21 cellular contexts compared by ENCODE assay signal in the genomic region with DNA sequence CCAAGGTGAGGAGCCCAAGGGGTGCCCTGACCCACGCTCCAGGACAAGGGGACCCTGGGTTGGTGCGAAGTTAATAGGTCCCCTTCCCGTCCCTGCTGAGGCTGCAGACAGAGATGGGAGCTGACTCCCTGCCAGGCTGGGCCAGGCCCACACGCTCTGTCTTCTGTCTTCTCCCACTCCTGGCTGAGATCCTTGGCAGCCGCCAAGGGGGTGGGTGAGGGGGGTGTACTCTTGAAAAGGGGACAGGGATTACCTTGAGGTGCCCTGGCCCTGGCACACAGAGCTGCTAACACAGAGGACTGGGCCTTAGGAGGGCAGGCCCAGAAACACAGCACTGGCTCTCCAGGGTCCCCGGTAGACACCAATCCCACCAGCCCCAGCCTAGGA. TPM values are rescaled to one million over a fixed set of nuclear protein-coding genes. Genes with fewer than 3 reads are reported as not detected.
DNase-seq lines count a peak whose midpoint lies in the region; ATAC-seq and TF ChIP-seq lines count a peak whose summit lies in the region.
"Had no signal": no experiment of that assay in that cellular context is flagged by ENCODE, and none has a peak within 500 bp of the region (broad histone marks: within the 10 kb centered on the region; RNA-seq: fewer than 3 reads in every experiment).

No MANE protein-coding gene starts in this region.

- H3K79me1 ChIP-seq in mesendoderm (ENCODE audit: low read length), result no peaks in the 10 kb centered on the region

- H3K36me3 ChIP-seq in esophagus muscularis mucosa, result peaks cover 5 to 56% (median 40%) of the 10 kb centered on the region in 4 donors
- no peaks in the 10 kb centered on the region for H3K36me3 ChIP-seq in mesendoderm (ENCODE audit: control insufficient read depth, insufficient read depth, low read length)
- peaks cover 12 to 20% of the 10 kb centered on the region in 2 donors for H3K36me3 ChIP-seq in ascending aorta

- H3K23ac ChIP-seq in mesendoderm (ENCODE audit: low read length), result no peak overlapping the region

- TF ChIP-seq EP300 in esophagus muscularis mucosa (IDR thresholded peaks at IDR 0.05), result no peak

- H3K27ac ChIP-seq in esophagus muscularis mucosa (replicated peaks in 1 of 4) (peak overlapping the region; percentile 38 to 71 (median 64)), mesendoderm (ENCODE audit: low read depth, low read length) (no peak overlapping the region), ascending aorta (no peak overlapping the region)
- H3K27ac ChIP-seq: KMS-11, upper lobe of right lung, VCaP had no signal

- intact Hi-C loops in esophagus muscularis mucosa (cut with DNase I) (no loop called here), ascending aorta (cut with DNase I) (no loop called here)

- H3K4me3 ChIP-seq in esophagus muscularis mucosa (peak overlapping the region; percentile 33 to 41 (median 36)), mesendoderm (ENCODE audit: low read length) (no peak overlapping the region), ascending aorta (no peak overlapping the region)
- H3K4me3 ChIP-seq: mucosa of descending colon, upper lobe of right lung had no signal

- no peak overlapping the region for H3K4me2 ChIP-seq in mesendoderm (ENCODE audit: low read length)
- H3K4me2 ChIP-seq: KMS-11 had no signal

- no peaks in the 10 kb centered on the region for H3K9me3 Mint-ChIP-seq in stimulated activated naive CD8-positive, alpha-beta T cell treated with anti-CD3 and anti-CD28 coated beads, Interleukin-15, amount 100 ng/mL, for 72 hours
- H3K9me3 Mint-ChIP-seq in activated naive CD8-positive, alpha-beta T cell treated with anti-CD3 and anti-CD28 coated beads, Interleukin-2, amount 50 U/mL, for 24 hours, result no peaks in the 10 kb centered on the region
- H3K9me3 Mint-ChIP-seq: CD8-positive, alpha-beta T cell had no signal

- H3K56ac ChIP-seq in mesendoderm (ENCODE audit: low read length), result no peak overlapping the region

- H3K4me1 ChIP-seq in esophagus muscularis mucosa, result peaks cover 17 to 30% (median 25%) of the 10 kb centered on the region in 4 donors
- H3K4me1 ChIP-seq in mesendoderm (ENCODE audit: control insufficient read depth, low read depth, low read length), result no peaks in the 10 kb centered on the region
- H3K4me1 ChIP-seq in ascending aorta, result no peaks in the 10 kb centered on the region
- H3K4me1 ChIP-seq: upper lobe of right lung had no signal

- H3K27me3 ChIP-seq in esophagus muscularis mucosa (no peaks in the 10 kb centered on the region), mesendoderm (ENCODE audit: insufficient read depth, low read length, poor library complexity) (no peaks in the 10 kb centered on the region), ascending aorta (no peaks in the 10 kb centered on the region)
- H3K27me3 ChIP-seq: upper lobe of right lung had no signal

- no peak overlapping the region for H4K5ac ChIP-seq in mesendoderm (ENCODE audit: low read length)

- no peak overlapping the region for H3K18ac ChIP-seq in mesendoderm (ENCODE audit: low read length)

- H2BK15ac ChIP-seq in mesendoderm (replicated peaks; ENCODE audit: low read depth), result no peak overlapping the region

- no peak overlapping the region for H3K27ac Mint-ChIP-seq in stimulated activated naive CD8-positive, alpha-beta T cell treated with anti-CD3 and anti-CD28 coated beads, Interleukin-15, amount 100 ng/mL, for 72 hours
- no peak overlapping the region for H3K27ac Mint-ChIP-seq in activated naive CD8-positive, alpha-beta T cell treated with anti-CD3 and anti-CD28 coated beads, Interleukin-2, amount 50 U/mL, for 24 hours

- no peak overlapping the region for H2BK120ac ChIP-seq in mesendoderm (ENCODE audit: low read depth, low read length)

- 20% methylated on average over 5 of the region's 6 CpGs for WGBS in esophagus muscularis mucosa
- no CpG with 5 or more reads among the region's 6 CpGs for WGBS in mesendoderm (ENCODE audit: extremely low coverage, insufficient coverage, low lambda C conversion rate)

- TF ChIP-seq CTCF in esophagus muscularis mucosa (IDR thresholded peaks at IDR 0.05) (peak in 1 of 3 experiments; percentile 5), omental fat pad (IDR thresholded peaks at IDR 0.05) (no peak), ascending aorta (IDR thresholded peaks at IDR 0.05) (no peak)

- no peak overlapping the region for H3K4ac ChIP-seq in mesendoderm (ENCODE audit: low read depth, low read length)

- no peaks in the 10 kb centered on the region for H3K79me2 ChIP-seq in mesendoderm (ENCODE audit: control insufficient read depth, insufficient read depth, low read length)

- no peak overlapping the region for H3K9ac ChIP-seq in mesendoderm (ENCODE audit: low read length)
- H3K9ac ChIP-seq: KMS-11 had no signal

- no peak for TF ChIP-seq POLR2A in esophagus muscularis mucosa (IDR thresholded peaks at IDR 0.05; ENCODE audit: low read depth)

- H3K4me3 Mint-ChIP-seq in stimulated activated naive CD8-positive, alpha-beta T cell treated with anti-CD3 and anti-CD28 coated beads, Interleukin-15, amount 100 ng/mL, for 72 hours, result no peak overlapping the region
- H3K4me3 Mint-ChIP-seq in activated naive CD8-positive, alpha-beta T cell treated with anti-CD3 and anti-CD28 coated beads, Interleukin-2, amount 50 U/mL, for 24 hours, result no peak overlapping the region
- H3K4me3 Mint-ChIP-seq: activated CD8-positive, alpha-beta T cell treated with anti-CD3 and anti-CD28 coated beads, Interleukin-2, amount 10 ng/mL, durations not matched to agents 7 days and 5 days; CD8-positive, alpha-beta T cell had no signal

- H3K27me3 Mint-ChIP-seq in stimulated activated naive CD8-positive, alpha-beta T cell treated with anti-CD3 and anti-CD28 coated beads, Interleukin-15, amount 100 ng/mL, for 72 hours, result no peaks in the 10 kb centered on the region
- no peaks in the 10 kb centered on the region for H3K27me3 Mint-ChIP-seq in activated naive CD8-positive, alpha-beta T cell treated with anti-CD3 and anti-CD28 coated beads, Interleukin-2, amount 50 U/mL, for 24 hours

- no peak for DNase-seq in stimulated activated naive CD8-positive, alpha-beta T cell treated with anti-CD3 and anti-CD28 coated beads, Interleukin-15, amount 100 ng/mL, for 72 hours
- no peak for DNase-seq in stimulated activated naive CD8-positive, alpha-beta T cell treated with anti-CD3 and anti-CD28 coated beads, Interleukin-15, Interleukin-2, amounts not matched to agents 100 U/mL and 50 U/mL, for 24 hours
- no peak for DNase-seq in esophagus muscularis mucosa (ENCODE audit: extremely low spot score)
- DNase-seq in omental fat pad (ENCODE audit: low spot score), result no peak
- no peak for DNase-seq in mesendoderm
- DNase-seq in KG1 (lab: John Stamatoyannopoulos, UW), result no peak
- DNase-seq in ascending aorta (ENCODE audit: low spot score in 2 of 2), result no peak
- no peak for DNase-seq in activated naive CD8-positive, alpha-beta T cell treated with anti-CD3 and anti-CD28 coated beads, Interleukin-2, amount 50 U/mL, for 24 hours
- DNase-seq: ACHN; activated CD8-positive, alpha-beta T cell treated with anti-CD3 and anti-CD28 coated beads, Interleukin-2, amount 10 ng/mL, durations not matched to agents 7 days and 5 days; CD8-positive, alpha-beta T cell; cerebellar nuclear complex; DND-41; GOT3; hippocampal formation; NCI-H1092; RPMI8226; upper lobe of right lung had no signal

- no peak overlapping the region for H2AK5ac ChIP-seq in mesendoderm (ENCODE audit: low read length)

- no peaks in the 10 kb centered on the region for H3K9me3 ChIP-seq in esophagus muscularis mucosa
- H3K9me3 ChIP-seq in ascending aorta, result no peaks in the 10 kb centered on the region
- H3K9me3 ChIP-seq: mucosa of descending colon, upper lobe of right lung had no signal

- H3K36me3 Mint-ChIP-seq in activated naive CD8-positive, alpha-beta T cell treated with anti-CD3 and anti-CD28 coated beads, Interleukin-2, amount 50 U/mL, for 24 hours (ENCODE audit: low read depth), result peaks cover 2% of the 10 kb centered on the region

- no peak overlapping the region for H2BK5ac ChIP-seq in mesendoderm (ENCODE audit: low read length)

- H4K8ac ChIP-seq in mesendoderm (ENCODE audit: low read depth, low read length), result no peak overlapping the region

- peaks cover 10% of the 10 kb centered on the region for H3K4me1 Mint-ChIP-seq in stimulated activated naive CD8-positive, alpha-beta T cell treated with anti-CD3 and anti-CD28 coated beads, Interleukin-15, amount 100 ng/mL, for 72 hours
- H3K4me1 Mint-ChIP-seq in activated naive CD8-positive, alpha-beta T cell treated with anti-CD3 and anti-CD28 coated beads, Interleukin-2, amount 50 U/mL, for 24 hours, result peaks cover 6% of the 10 kb centered on the region

- peak; percentile 15 for ATAC-seq in stimulated activated naive CD8-positive, alpha-beta T cell treated with anti-CD3 and anti-CD28 coated beads, Interleukin-15, amount 100 ng/mL, for 72 hours
- ATAC-seq in stimulated activated naive CD8-positive, alpha-beta T cell treated with anti-CD3 and anti-CD28 coated beads, Interleukin-15, Interleukin-2, amounts not matched to agents 100 U/mL and 50 U/mL, for 24 hours, result no peak
- peak; percentile 27 for ATAC-seq in omental fat pad (ENCODE audit: low FRiP score)
- no peak for ATAC-seq in activated naive CD8-positive, alpha-beta T cell treated with anti-CD3 and anti-CD28 coated beads, Interleukin-2, amount 50 U/mL, for 24 hours
- ATAC-seq: activated CD8-positive, alpha-beta T cell treated with anti-CD3 and anti-CD28 coated beads, Interleukin-2, amount 10 ng/mL, durations not matched to agents 7 days and 5 days; CD8-positive, alpha-beta T cell; upper lobe of right lung had no signal

RNA-seq across cellular contexts. Expression of a gene that starts 11.0 kb away (rescaled TPM):
- under 1 TPM in 1 of 4 donors, not detected in 3; 0.66 TPM for total RNA-seq in esophagus muscularis mucosa
- total RNA-seq in omental fat pad, result under 1 TPM in 2 of 4 donors, not detected in 2; 0.36 to 0.74 TPM
- polyA plus RNA-seq in mesendoderm (2013, experiment 1 of 2), result not detected
- polyA plus RNA-seq in mesendoderm (2013, experiment 2 of 2), result not detected
- not detected for total RNA-seq in ascending aorta
- total RNA-seq: activated CD8-positive, alpha-beta T cell treated with anti-CD3 and anti-CD28 coated beads, Interleukin-2, amount 10 ng/mL, durations not matched to agents 7 days and 5 days; mucosa of descending colon had no signal

RNA-seq across cellular contexts. Expression of a gene that starts 17.6 kb away (rescaled TPM):
- total RNA-seq in esophagus muscularis mucosa, result 10 to 100 TPM; 30.3 to 57.4 (median 55.2) TPM
- total RNA-seq in omental fat pad, result 100 to 1,000 TPM in 1 of 4 donors, 10 to 100 TPM in 3; 35.6 to 120 (median 54.4) TPM
- polyA plus RNA-seq in mesendoderm (2013, experiment 1 of 2), result 9.0 TPM
- 9.2 TPM for polyA plus RNA-seq in mesendoderm (2013, experiment 2 of 2)
- total RNA-seq in ascending aorta, result 116 TPM

RNA-seq across cellular contexts. Expression of a gene that starts 29.3 kb away (rescaled TPM):
- total RNA-seq in esophagus muscularis mucosa (not detected), omental fat pad (not detected), ascending aorta (not detected)
- polyA plus RNA-seq in mesendoderm (2013, experiment 1 of 2), result not detected
- not detected for polyA plus RNA-seq in mesendoderm (2013, experiment 2 of 2)
- total RNA-seq: activated CD8-positive, alpha-beta T cell treated with anti-CD3 and anti-CD28 coated beads, Interleukin-2, amount 10 ng/mL, durations not matched to agents 7 days and 5 days; CD8-positive, alpha-beta T cell; mucosa of descending colon; upper lobe of right lung had no signal

RNA-seq across cellular contexts. Expression of a gene that starts 48.6 kb away (rescaled TPM):
- total RNA-seq in esophagus muscularis mucosa (not detected), omental fat pad (not detected), ascending aorta (not detected)
- not detected for polyA plus RNA-seq in mesendoderm (2013, experiment 1 of 2)
- not detected for polyA plus RNA-seq in mesendoderm (2013, experiment 2 of 2)
- total RNA-seq: activated CD8-positive, alpha-beta T cell treated with anti-CD3 and anti-CD28 coated beads, Interleukin-2, amount 10 ng/mL, durations not matched to agents 7 days and 5 days; CD8-positive, alpha-beta T cell; mucosa of descending colon; upper lobe of right lung had no signal

Comparison
In these comparisons a context has a peak if more than half of its experiments do, and no peak if none do; other contexts are left out.
1. ATAC-seq: peak in stimulated activated naive CD8-positive, alpha-beta T cell treated with anti-CD3 and anti-CD28 coated beads, Interleukin-15, amount 100 ng/mL, for 72 hours (single experiment) and omental fat pad (single experiment); none in stimulated activated naive CD8-positive, alpha-beta T cell treated with anti-CD3 and anti-CD28 coated beads, Interleukin-15, Interleukin-2, amounts not matched to agents 100 U/mL and 50 U/mL, for 24 hours (single experiment) and activated naive CD8-positive, alpha-beta T cell treated with anti-CD3 and anti-CD28 coated beads, Interleukin-2, amount 50 U/mL, for 24 hours (single experiment).
2. H3K27ac ChIP-seq: peak in esophagus muscularis mucosa (4 of 4); none in mesendoderm (single experiment) and ascending aorta (0 of 2).
3. H3K4me3 ChIP-seq: peak in esophagus muscularis mucosa (4 of 4); none in mesendoderm (single experiment) and ascending aorta (0 of 2).